Comparison of ENCODE assay signal across 14 cellular contexts in the genomic region with DNA sequence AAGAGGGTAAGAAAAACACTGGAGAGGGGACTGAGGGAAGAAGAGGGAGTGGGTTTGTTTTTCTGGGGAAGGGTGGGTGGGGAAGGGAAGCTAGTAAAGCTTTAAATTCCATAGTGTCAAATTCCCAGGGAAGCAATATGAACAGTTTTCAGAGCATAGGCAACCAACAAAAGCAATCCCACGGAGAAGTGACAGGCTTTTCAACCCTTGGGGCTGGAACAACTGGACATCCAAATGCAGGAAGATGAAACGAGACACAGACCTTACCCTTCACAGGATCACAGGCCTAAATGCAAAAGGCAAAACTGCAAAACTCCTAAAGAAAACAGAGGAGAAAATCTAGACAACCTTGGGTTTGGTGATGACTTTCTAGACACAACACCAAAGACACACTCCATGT.
A peak's percentile ranks its signal among the peaks of the same experiment; 100 is the strongest.
DNase-seq lines count a peak whose midpoint lies in the region; ATAC-seq and TF ChIP-seq lines count a peak whose summit lies in the region.
"Had no signal": no experiment of that assay in that cellular context is flagged by ENCODE, and none has a peak within 500 bp of the region (broad histone marks: within the 10 kb centered on the region; RNA-seq: fewer than 3 reads in every experiment).

No MANE protein-coding gene starts in this region.

- H3K36me3 ChIP-seq in heart right ventricle (peaks cover 0 to 9% (median 0%) of the 10 kb centered on the region in 9 donors), colonic mucosa (no peaks in the 10 kb centered on the region), neutrophil (no peaks in the 10 kb centered on the region), urinary bladder (ENCODE audit: insufficient read depth) (no peaks in the 10 kb centered on the region)

- H3K27me3 ChIP-seq in heart right ventricle (no peaks in the 10 kb centered on the region), colonic mucosa (no peaks in the 10 kb centered on the region), neutrophil (no peaks in the 10 kb centered on the region)

- H3K4me3 ChIP-seq in heart right ventricle (peak overlapping the region in 1 of 10 donors; percentile 51), colonic mucosa (no peak overlapping the region), neutrophil (ENCODE audit: low read depth in 1 of 2, low read length in 1 of 2) (no peak overlapping the region), urinary bladder (ENCODE audit: low read depth, low read length) (no peak overlapping the region)

- 50 to 52% methylated on average over 2 of the region's 2 CpGs for WGBS in heart right ventricle, 2 donors
- 46% methylated on average over 2 of the region's 2 CpGs for WGBS in urinary bladder

- H3K9me3 ChIP-seq in heart right ventricle (no peaks in the 10 kb centered on the region), colonic mucosa (no peaks in the 10 kb centered on the region), neutrophil (no peaks in the 10 kb centered on the region)

- H3K27ac ChIP-seq in heart right ventricle, result peak overlapping the region in 9 of 10 donors; percentile 47 to 96 (median 90)
- H3K27ac ChIP-seq in colonic mucosa, result peak overlapping the region; percentile 33
- H3K27ac ChIP-seq in neutrophil, result peak overlapping the region; percentile 79
- H3K27ac ChIP-seq in urinary bladder (ENCODE audit: low read depth), result peak overlapping the region; percentile 18

- no peak for TF ChIP-seq CTCF in heart right ventricle (IDR thresholded peaks at IDR 0.05)
- no peak for TF ChIP-seq CTCF in colonic mucosa (IDR thresholded peaks at IDR 0.05)
- TF ChIP-seq CTCF in neutrophil (IDR thresholded peaks at IDR 0.05), result no peak

- peaks cover 13 to 100% (median 80%) of the 10 kb centered on the region in 9 donors for H3K4me1 ChIP-seq in heart right ventricle
- H3K4me1 ChIP-seq in colonic mucosa, result no peaks in the 10 kb centered on the region
- peaks cover 67 to 76% of the 10 kb centered on the region in 2 experiments for H3K4me1 ChIP-seq in neutrophil (ENCODE audit: control insufficient read depth in 1 of 2, insufficient read depth in 1 of 2, low read depth in 1 of 2, low read length in 1 of 2)
- peaks cover 2% of the 10 kb centered on the region for H3K4me1 ChIP-seq in urinary bladder (ENCODE audit: insufficient read depth)

- no peak for DNase-seq in heart right ventricle
- no peak for DNase-seq in cardiac septum (ENCODE audit: low spot score)
- DNase-seq in colonic mucosa, result no peak
- DNase-seq in NCI-H69 (lab: John Stamatoyannopoulos, UW), result no peak
- DNase-seq in globus pallidus (ENCODE audit: low spot score), result no peak
- DNase-seq: activated CD8-positive, alpha-beta memory T cell treated with anti-CD3 and anti-CD28 coated beads, Interleukin-2, amount 50 U/mL, for 4 hours; AML-193; effector memory CD4-positive, alpha-beta T cell; NCI-H2029; NCI-H526 treated with DMSO at 0.1 percent for 48 hours; SHP77 had no signal

- H3K9ac ChIP-seq in colonic mucosa (ENCODE audit: low read depth in 2 of 2, low read length in 2 of 2), result no peak overlapping the region

- intact Hi-C loops in heart right ventricle (cut with DNase I) (loop anchor here in 5 of 10 donors (5.0 to 10.0 kb wide), 4 partner anchors 55 to 165 kb away; a partner anchor contains a TSS), cardiac septum (cut with DNase I) (no loop called here), colonic mucosa (cut with DNase I) (no loop called here)

- ATAC-seq in heart right ventricle (no peak), HG03175 (IDR thresholded peaks at IDR 0.05; ENCODE audit: unreplicated experiment) (no peak)

Comparison
In these comparisons a context has a peak if more than half of its experiments do, and no peak if none do; other contexts are left out.
1. H3K27ac ChIP-seq: peak in every context shown above with its lines; median percentile 90 in heart right ventricle; 79 in neutrophil; 33 in colonic mucosa; 18 in urinary bladder.